In genomic region chrX:102113367-102113766, GRCh38 we compare ENCODE assay signal across 10 cellular contexts. TPM values are rescaled to one million over a fixed set of nuclear protein-coding genes. Genes with fewer than 3 reads are reported as not detected.
"Had no signal": no experiment of that assay in that cellular context is flagged by ENCODE, and none has a peak within 500 bp of the region (broad histone marks: within the 10 kb centered on the region; RNA-seq: fewer than 3 reads in every experiment).

No MANE protein-coding gene starts in this region.

- H3K27ac ChIP-seq: HL-60 had no signal

- H3K27ac Mint-ChIP-seq: IgD-negative memory B cell had no signal

- H3K4me3 ChIP-seq: K562 had no signal

- DNase-seq: IMR-90, KBM-7, KG1 had no signal

- H3K36me3 Mint-ChIP-seq: IgD-negative memory B cell had no signal

- H3K4me1 Mint-ChIP-seq: IgD-negative memory B cell had no signal

- FAIRE-seq: HepG2, HTR-8/SVneo, K562 had no signal

- H3K4me3 Mint-ChIP-seq: IgD-negative memory B cell had no signal

- ATAC-seq: HepG2, K562 had no signal

RNA-seq across cellular contexts. Expression of gene TCEAL2, which starts 12.1 kb away (rescaled TPM):
- total RNA-seq: HepG2, HT-29, IMR-90, K562 had no signal
- polyA plus RNA-seq: HepG2, IgD-negative memory B cell, IMR-90, K562 had no signal

RNA-seq across cellular contexts. Expression of gene TCEAL6, which starts 28.9 kb away (rescaled TPM):
- total RNA-seq: HepG2, HT-29, HT1080, IMR-90, K562 had no signal
- polyA plus RNA-seq: HepG2, IgD-negative memory B cell, IMR-90, K562 had no signal

RNA-seq across cellular contexts. Expression of gene BEX5, which starts 42.4 kb away (rescaled TPM):
- total RNA-seq: HepG2, HT-29, HT1080, IMR-90 had no signal
- polyA plus RNA-seq: HepG2, IMR-90 had no signal
